8 cellular contexts compared by ENCODE assay signal in genomic region chr6:36441307-36441894, GRCh38. TPM values are rescaled to one million over a fixed set of nuclear protein-coding genes. Genes with fewer than 3 reads are reported as not detected.
A peak's percentile ranks its signal among the peaks of the same experiment; 100 is the strongest.
DNase-seq lines count a peak whose midpoint lies in the region; ATAC-seq, FAIRE-seq and TF ChIP-seq lines count a peak whose summit lies in the region.

No MANE protein-coding gene starts in this region.

- peak overlapping the region; percentile 82 for H3K27ac ChIP-seq in DOHH2 (ENCODE audit: low read depth, low read length)
- H3K27ac ChIP-seq in H9 (ENCODE audit: insufficient read length, low read depth, low read length), result no peak overlapping the region
- H3K27ac ChIP-seq in pancreas, result peak overlapping the region; percentile 93 to 97 (median 96)
- H3K27ac ChIP-seq in thyroid gland, result peak overlapping the region; percentile 86 to 99 (median 99)

- H2BK12ac ChIP-seq in H9 (ENCODE audit: insufficient read length, low read depth, low read length), result no peak overlapping the region

- H3K9me3 ChIP-seq in DOHH2 (ENCODE audit: control insufficient read depth, insufficient read depth, low read length) (no peaks in the 10 kb centered on the region), H9 (ENCODE audit: control insufficient read depth, low read depth, low read length) (no peaks in the 10 kb centered on the region), pancreas (no peaks in the 10 kb centered on the region), thyroid gland (no peaks in the 10 kb centered on the region)

- H3K27me3 ChIP-seq in DOHH2 (ENCODE audit: control insufficient read depth, low read length), result no peaks in the 10 kb centered on the region
- no peaks in the 10 kb centered on the region for H3K27me3 ChIP-seq in H9 (ENCODE audit: insufficient read depth, low read length)
- no peaks in the 10 kb centered on the region for H3K27me3 ChIP-seq in pancreas
- H3K27me3 ChIP-seq in thyroid gland, result no peaks in the 10 kb centered on the region

- H4K20me1 ChIP-seq in DOHH2 (ENCODE audit: control insufficient read depth, insufficient read depth, low read depth, low read length) (no peaks in the 10 kb centered on the region), H9 (ENCODE audit: control insufficient read depth, insufficient read depth, insufficient read length) (no peaks in the 10 kb centered on the region)

- no peak overlapping the region for H3T11ph ChIP-seq in H9 (ENCODE audit: low read length)

- H2BK20ac ChIP-seq in H9 (ENCODE audit: low read depth, low read length, poor library complexity, severe bottlenecking), result no peak overlapping the region

- DNase-seq in H9, result peak; percentile 92
- peak; percentile 60 for DNase-seq in NCI-H1048 (lab: John Stamatoyannopoulos, UW)
- peak; percentile 93 for DNase-seq in SKM-1 (lab: John Stamatoyannopoulos, UW; ENCODE audit: unreplicated experiment)
- peak; percentile 85 for DNase-seq in activated naive CD8-positive, alpha-beta T cell treated with anti-CD3 and anti-CD28 coated beads for 36 hours
- peak; percentile 70 to 93 (median 85) for DNase-seq in head of caudate nucleus
- DNase-seq in pancreas, result peak; percentile 77 to 92 (median 90)
- DNase-seq in thyroid gland, result peak; percentile 96

- peaks cover 42% of the 10 kb centered on the region for H3K79me2 ChIP-seq in DOHH2 (ENCODE audit: control insufficient read depth, low read length)
- H3K79me2 ChIP-seq in H9 (ENCODE audit: insufficient read depth, low read length), result peaks cover 8% of the 10 kb centered on the region; the same call in 1 of the 2 replicates

- peaks cover 0 to 5% (median 0%) of the 10 kb centered on the region in 3 experiments; a peak in 1 of 7 replicates for H3K36me3 Mint-ChIP-seq in H9 (ENCODE audit: insufficient read depth in 1 of 3, low read depth in 3 of 3)
- H3K36me3 Mint-ChIP-seq in activated naive CD8-positive, alpha-beta T cell treated with anti-CD3 and anti-CD28 coated beads for 36 hours, result peaks cover 4% of the 10 kb centered on the region

- H4K5ac ChIP-seq in H9 (ENCODE audit: insufficient read length, low read depth, low read length), result no peak overlapping the region

- TF ChIP-seq POLR2A in thyroid gland (IDR thresholded peaks at IDR 0.05), result peak in 1 of 2 donors; percentile 82

- peaks cover 26% of the 10 kb centered on the region in 2 experiments for H3K4me1 Mint-ChIP-seq in H9
- peaks cover 32% of the 10 kb centered on the region for H3K4me1 Mint-ChIP-seq in activated naive CD8-positive, alpha-beta T cell treated with anti-CD3 and anti-CD28 coated beads for 36 hours

- TF ChIP-seq CTCF in DOHH2 (IDR thresholded peaks at IDR 0.05; ENCODE audit: low read depth, low read length, poor library complexity, severe bottlenecking), result no peak
- no peak for TF ChIP-seq CTCF in H9 (conservative IDR thresholded peaks at IDR 0.05)
- no peak for TF ChIP-seq CTCF in pancreas (IDR thresholded peaks at IDR 0.05)
- no peak for TF ChIP-seq CTCF in thyroid gland (IDR thresholded peaks at IDR 0.05)

- no peak overlapping the region for H2AK5ac ChIP-seq in H9 (ENCODE audit: insufficient read length, low read length)

- WGBS in H9 (ENCODE audit: extremely low coverage, insufficient read length, low lambda C conversion rate), result no CpG with 5 or more reads among the region's 8 CpGs
- WGBS in pancreas, 2 donors, result 24 to 29% methylated on average over 8 of the region's 8 CpGs
- 25 to 27% methylated on average over 8 of the region's 8 CpGs for WGBS in thyroid gland, 2 donors

- peak overlapping the region in 2 of 3 experiments; percentile 59 to 92; a peak in 4 of 7 replicates for H3K27ac Mint-ChIP-seq in H9
- peak overlapping the region; percentile 86 for H3K27ac Mint-ChIP-seq in activated naive CD8-positive, alpha-beta T cell treated with anti-CD3 and anti-CD28 coated beads for 36 hours

- no peaks in the 10 kb centered on the region for H3K27me3 Mint-ChIP-seq in H9 (ENCODE audit: low read depth)
- H3K27me3 Mint-ChIP-seq in activated naive CD8-positive, alpha-beta T cell treated with anti-CD3 and anti-CD28 coated beads for 36 hours, result no peaks in the 10 kb centered on the region

- peak; percentile 78 to 93 (median 82) for ATAC-seq in pancreas

- H3K23ac ChIP-seq in H9 (ENCODE audit: insufficient read length, low read depth, low read length), result no peak overlapping the region

- no peak overlapping the region for H4K8ac ChIP-seq in H9 (replicated peaks; ENCODE audit: insufficient read length, low read depth, low read length)

- no peak overlapping the region for H2AFZ ChIP-seq in H9 (ENCODE audit: low read length)

- peaks cover 17% of the 10 kb centered on the region for H3F3A ChIP-seq in DOHH2 (ENCODE audit: control insufficient read depth, insufficient read depth)

- no peaks in the 10 kb centered on the region for H3K79me1 ChIP-seq in H9 (ENCODE audit: insufficient read depth, low read depth, low read length, poor library complexity, severe bottlenecking)

- H3K36me3 ChIP-seq in DOHH2 (ENCODE audit: control insufficient read depth, low read length) (peaks cover 19% of the 10 kb centered on the region), pancreas (no peaks in the 10 kb centered on the region), thyroid gland (no peaks in the 10 kb centered on the region)

- peak overlapping the region in 1 of 2 experiments; percentile 48; a peak in 1 of 5 replicates for H3K4me3 Mint-ChIP-seq in H9
- peak overlapping the region; percentile 96 for H3K4me3 Mint-ChIP-seq in activated naive CD8-positive, alpha-beta T cell treated with anti-CD3 and anti-CD28 coated beads for 36 hours

- H3K14ac ChIP-seq in H9 (ENCODE audit: insufficient read depth, low read length), result no peak overlapping the region

- H3K9me3 Mint-ChIP-seq in H9, result no peaks in the 10 kb centered on the region
- H3K9me3 Mint-ChIP-seq in activated naive CD8-positive, alpha-beta T cell treated with anti-CD3 and anti-CD28 coated beads for 36 hours, result no peaks in the 10 kb centered on the region

- H4K91ac ChIP-seq in H9 (ENCODE audit: insufficient read length, low read depth, low read length), result no peak overlapping the region

- no peak overlapping the region for H2BK15ac ChIP-seq in H9 (ENCODE audit: low read depth, low read length)

- no peaks in the 10 kb centered on the region for H3K9me2 ChIP-seq in DOHH2 (replicated peaks; ENCODE audit: control insufficient read depth, low read length)

- intact Hi-C loops in head of caudate nucleus (cut with DNase I), result loop anchor here (5.0 kb wide), 1 partner anchor 106 kb away; the partner anchor contains the start of gene STK38
- intact Hi-C loops in pancreas (cut with DNase I), result no loop called here
- intact Hi-C loops in thyroid gland (cut with DNase I), result loop anchor here (10.0 kb wide), 1 partner anchor 153 kb away; the partner anchor contains the start of gene SRSF3

- peaks cover 9% of the 10 kb centered on the region for H3K23me2 ChIP-seq in H9 (ENCODE audit: insufficient read length, low read depth, low read length, poor library complexity, severe bottlenecking)

- H3K4ac ChIP-seq in H9 (ENCODE audit: low read depth, low read length), result no peak overlapping the region

- H3K4me1 ChIP-seq in DOHH2 (ENCODE audit: control insufficient read depth, low read length) (peaks cover 29% of the 10 kb centered on the region), H9 (ENCODE audit: insufficient read depth, low read length) (no peaks in the 10 kb centered on the region), pancreas (peaks cover 11 to 31% (median 30%) of the 10 kb centered on the region in 3 donors), thyroid gland (peaks cover 24 to 36% of the 10 kb centered on the region in 2 donors)

- no peak overlapping the region for H3K56ac ChIP-seq in H9 (ENCODE audit: insufficient read length, low read depth, low read length)

- H3K9ac ChIP-seq in H9 (ENCODE audit: extremely low read depth, insufficient read length, low read length), result no peak overlapping the region

- H3K4me3 ChIP-seq in DOHH2 (ENCODE audit: low read length), result peak overlapping the region; percentile 85
- H3K4me3 ChIP-seq in pancreas, result no peak overlapping the region
- H3K4me3 ChIP-seq in thyroid gland (replicated peaks in 1 of 3), result no peak overlapping the region

- peak overlapping the region; percentile 65 for H3K4me2 ChIP-seq in DOHH2 (ENCODE audit: low read length)
- H3K4me2 ChIP-seq in H9 (ENCODE audit: insufficient read depth, insufficient read length, low read length), result no peak overlapping the region

- no peak overlapping the region for H2BK5ac ChIP-seq in H9 (ENCODE audit: insufficient read length, low read length)

- H2BK120ac ChIP-seq in H9 (ENCODE audit: low read depth, low read length, poor library complexity, severe bottlenecking), result no peak overlapping the region

- peak; percentile 94 for FAIRE-seq in pancreas (lab: Jason Lieb, UNC)

- H3K18ac ChIP-seq in H9 (ENCODE audit: insufficient read length, low read depth, low read length), result no peak overlapping the region

RNA-seq across cellular contexts. Expression of gene PXT1, which starts 1.3 kb away (rescaled TPM):
- total RNA-seq in H9 (2021) (not detected in 2 replicates), pancreas (not detected), thyroid gland (not detected)
- under 1 TPM; 0.10 to 0.29 TPM for total RNA-seq in activated naive CD8-positive, alpha-beta T cell treated with anti-CD3 and anti-CD28 coated beads for 36 hours
- not detected for polyA plus RNA-seq in pancreas

RNA-seq across cellular contexts. Expression of gene KCTD20, which starts 1.4 kb away (rescaled TPM):
- total RNA-seq in H9 (2021) (22.2 and 22.6 TPM in 2 replicates), pancreas (10 to 100 TPM in 3 of 6 donors, 1 to 10 TPM in 3; 8.8 to 21.7 (median 11.0) TPM), thyroid gland (10 to 100 TPM; 32.4 to 55.3 (median 37.2) TPM)
- 10 to 100 TPM; 48.4 to 56.6 TPM for total RNA-seq in activated naive CD8-positive, alpha-beta T cell treated with anti-CD3 and anti-CD28 coated beads for 36 hours
- polyA plus RNA-seq in pancreas, result 10 to 100 TPM in 1 of 2 donors, 1 to 10 TPM in 1; 9.8 to 10.3 TPM

RNA-seq across cellular contexts. Expression of gene ETV7, which starts 53.9 kb away (rescaled TPM):
- total RNA-seq in H9 (2021), result 0.92 and 0.94 TPM in 2 replicates
- 1 to 10 TPM; 2.8 to 3.1 TPM for total RNA-seq in activated naive CD8-positive, alpha-beta T cell treated with anti-CD3 and anti-CD28 coated beads for 36 hours
- total RNA-seq in pancreas, result 1 to 10 TPM in 2 of 6 donors, under 1 TPM in 4; 0.16 to 4.6 (median 0.47) TPM
- 1 to 10 TPM; 1.7 to 2.2 TPM for polyA plus RNA-seq in pancreas
- total RNA-seq in thyroid gland, result 1 to 10 TPM in 1 of 4 donors, not detected in 3; 1.4 TPM

Comparison
In these comparisons a context has a peak if more than half of its experiments do, and no peak if none do; other contexts are left out.
1. intact Hi-C loops: an anchor here in head of caudate nucleus (5.0 kb wide) and thyroid gland (10.0 kb wide); none called in pancreas.